ENCODE assay signal across 20 cellular contexts in the genomic region with DNA sequence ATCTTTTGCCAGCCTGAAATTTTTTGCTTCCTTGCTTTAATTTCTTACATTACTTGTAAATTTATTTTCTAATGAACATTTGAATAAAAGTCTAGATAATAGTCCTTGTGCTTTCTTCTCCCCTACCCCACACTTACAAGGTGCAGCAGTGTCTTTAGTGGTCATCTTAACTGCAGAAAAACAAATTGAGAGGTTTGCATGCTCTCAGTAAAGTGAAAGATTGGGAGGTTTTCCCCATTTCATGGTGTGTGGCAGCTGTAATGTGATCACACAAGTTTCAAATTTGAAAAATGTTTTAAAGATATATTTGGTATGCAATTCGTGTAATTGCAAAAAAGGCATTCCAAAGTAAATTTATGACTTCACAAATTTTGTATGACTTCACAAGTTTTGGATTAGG. TPM values are rescaled to one million over a fixed set of nuclear protein-coding genes. Genes with fewer than 3 reads are reported as not detected.
A peak's percentile ranks its signal among the peaks of the same experiment; 100 is the strongest.
DNase-seq lines count a peak whose midpoint lies in the region; ATAC-seq and TF ChIP-seq lines count a peak whose summit lies in the region.
"Had no signal": no experiment of that assay in that cellular context is flagged by ENCODE, and none has a peak within 500 bp of the region (broad histone marks: within the 10 kb centered on the region; RNA-seq: fewer than 3 reads in every experiment).

No MANE protein-coding gene starts in this region.

- H4K8ac ChIP-seq in neuronal stem cell (ENCODE audit: low read depth, low read length) = no peak overlapping the region

- peaks cover 12% of the 10 kb centered on the region for H3K36me3 Mint-ChIP-seq in nephron progenitor cell (ENCODE audit: low read depth)

- H4K91ac ChIP-seq in neuronal stem cell (ENCODE audit: low read depth, low read length, poor library complexity) = no peak overlapping the region

- H3K9ac ChIP-seq in HUES64 (ENCODE audit: low read depth, low read length) = peak overlapping the region; percentile 11; the same call in 1 of the 2 replicates
- H3K9ac ChIP-seq in Karpas-422 (ENCODE audit: low read length) = peak overlapping the region; percentile 17; the same call in 1 of the 2 replicates
- H3K9ac ChIP-seq in adipocyte (ENCODE audit: low read length) = no peak overlapping the region
- no peak overlapping the region for H3K9ac ChIP-seq in neuronal stem cell (ENCODE audit: low read depth, low read length, poor library complexity)
- H3K9ac ChIP-seq: BLaER1 had no signal

- no peaks in the 10 kb centered on the region for H3K27me3 Mint-ChIP-seq in nephron progenitor cell (ENCODE audit: low read depth, poor library complexity)
- H3K27me3 Mint-ChIP-seq: CD4-positive, alpha-beta memory T cell; CD4-positive, CD25-positive, alpha-beta regulatory T cell; CD8-positive, alpha-beta memory T cell had no signal

- TF ChIP-seq CTCF in nephron progenitor cell (IDR thresholded peaks at IDR 0.05) = no peak
- no peak for TF ChIP-seq CTCF in foreskin keratinocyte (conservative IDR thresholded peaks at IDR 0.05)

- 83% methylated on average over 1 of the region's 1 CpG for WGBS in HUES64
- WGBS in neuronal stem cell (ENCODE audit: extremely low coverage in 2 of 2, insufficient read length in 2 of 2, insufficient replicate concordance in 1 of 2), 2 donors = no CpG with 5 or more reads among the region's 1 CpG

- H2BK15ac ChIP-seq in neuronal stem cell (ENCODE audit: low read length) = no peak overlapping the region

- no peak overlapping the region for H3K23ac ChIP-seq in neuronal stem cell (ENCODE audit: low read depth, low read length, poor library complexity)

- no peaks in the 10 kb centered on the region for H3K4me1 ChIP-seq in HUES64 (ENCODE audit: insufficient read depth, low read length)
- H3K4me1 ChIP-seq in Karpas-422 (ENCODE audit: low read length) = peaks cover 94% of the 10 kb centered on the region
- H3K4me1 ChIP-seq in adipocyte (ENCODE audit: control insufficient read depth, insufficient read depth, low read length) = peaks cover 2% of the 10 kb centered on the region
- no peaks in the 10 kb centered on the region for H3K4me1 ChIP-seq in neuronal stem cell (ENCODE audit: control insufficient read depth in 2 of 2, insufficient read depth in 1 of 2, low read depth in 1 of 2, low read length in 2 of 2)
- H3K4me1 ChIP-seq in foreskin keratinocyte = peaks cover 8% of the 10 kb centered on the region
- H3K4me1 ChIP-seq: BE2C had no signal

- H2AFZ ChIP-seq in Karpas-422 (ENCODE audit: low read length) = no peak overlapping the region
- H2AFZ ChIP-seq in neuronal stem cell (ENCODE audit: low read length) = no peak overlapping the region

- H3K9me2 ChIP-seq in Karpas-422 (replicated peaks; ENCODE audit: insufficient read depth, low read length) = no peaks in the 10 kb centered on the region

- H3K36me3 ChIP-seq in HUES64 (ENCODE audit: insufficient read depth, low read length) (peaks cover 10% of the 10 kb centered on the region; the same call in 1 of the 2 replicates), Karpas-422 (ENCODE audit: insufficient read depth, low read length) (peaks cover 24% of the 10 kb centered on the region), adipocyte (ENCODE audit: control insufficient read depth, insufficient read depth, low read length, severe bottlenecking) (peaks cover 3% of the 10 kb centered on the region), neuronal stem cell (replicated peaks in 1 of 2; ENCODE audit: control insufficient read depth in 2 of 2, insufficient read depth in 2 of 2, low read length in 2 of 2) (peaks cover 0 to 14% of the 10 kb centered on the region in 2 donors)
- H3K36me3 ChIP-seq: BE2C had no signal

- H3K4ac ChIP-seq in neuronal stem cell (ENCODE audit: low read length) = no peak overlapping the region

- H2BK5ac ChIP-seq in neuronal stem cell (ENCODE audit: low read length) = no peak overlapping the region

- DNase-seq in Karpas-422 (peak; percentile 52), adipocyte (ENCODE audit: low read depth) (peak; percentile 17), nephron progenitor cell (no peak), neuronal stem cell (ENCODE audit: low spot score) (no peak), foreskin keratinocyte (no peak), NCI-H187 treated with DMSO at 0.1 percent for 48 hours (lab: John Stamatoyannopoulos, UW) (no peak)
- DNase-seq: 8988T; ACHN; BE2C; C1 segment of cervical spinal cord; CD4-positive, alpha-beta memory T cell; CD4-positive, CD25-positive, alpha-beta regulatory T cell; CD8-positive, alpha-beta memory T cell; COR-L47; DMS79 treated with DMSO at 0.1 percent for 48 hours; GF-D8 had no signal

- H2BK120ac ChIP-seq in neuronal stem cell (ENCODE audit: low read depth, low read length) = no peak overlapping the region

- no peak overlapping the region for H3K4me3 Mint-ChIP-seq in nephron progenitor cell
- H3K4me3 Mint-ChIP-seq: CD14-positive monocyte; CD4-positive, alpha-beta memory T cell; CD4-positive, CD25-positive, alpha-beta regulatory T cell; CD8-positive, alpha-beta memory T cell had no signal

- peaks cover 100% of the 10 kb centered on the region for H3K79me2 ChIP-seq in Karpas-422 (ENCODE audit: low read length)

- no peaks in the 10 kb centered on the region for H3K9me3 Mint-ChIP-seq in nephron progenitor cell
- H3K9me3 Mint-ChIP-seq: CD14-positive monocyte; CD4-positive, alpha-beta memory T cell; CD4-positive, CD25-positive, alpha-beta regulatory T cell; CD8-positive, alpha-beta memory T cell had no signal

- peaks cover 14% of the 10 kb centered on the region for H3K4me1 Mint-ChIP-seq in nephron progenitor cell

- no peak overlapping the region for H3K14ac ChIP-seq in neuronal stem cell (ENCODE audit: low read length)

- peak overlapping the region; percentile 39 for H3K27ac Mint-ChIP-seq in nephron progenitor cell
- H3K27ac Mint-ChIP-seq: CD14-positive monocyte had no signal

- H3K18ac ChIP-seq in neuronal stem cell (ENCODE audit: low read length) = no peak overlapping the region

- H3K27me3 ChIP-seq in HUES64 (ENCODE audit: insufficient read depth, low read length) (no peaks in the 10 kb centered on the region), Karpas-422 (ENCODE audit: low read length) (no peaks in the 10 kb centered on the region), adipocyte (replicated peaks; ENCODE audit: control insufficient read depth, insufficient read depth, low read length) (no peaks in the 10 kb centered on the region), neuronal stem cell (ENCODE audit: control insufficient read depth in 3 of 3, insufficient read depth in 3 of 3, low read depth in 1 of 3, low read length in 3 of 3) (no peaks in the 10 kb centered on the region), foreskin keratinocyte (no peaks in the 10 kb centered on the region)
- H3K27me3 ChIP-seq: BE2C, BLaER1 had no signal

- H3K4me2 ChIP-seq in Karpas-422 (ENCODE audit: low read depth, low read length, poor library complexity, severe bottlenecking) (peak overlapping the region; percentile 58), neuronal stem cell (ENCODE audit: insufficient read depth, low read length, poor library complexity, severe bottlenecking) (no peak overlapping the region)
- H3K4me2 ChIP-seq: BLaER1 had no signal

- no peak overlapping the region for H2BK12ac ChIP-seq in neuronal stem cell (ENCODE audit: low read length)

- ATAC-seq in foreskin keratinocyte = no peak
- no peak for ATAC-seq in HG03378 (IDR thresholded peaks at IDR 0.05; ENCODE audit: unreplicated experiment)

- no peaks in the 10 kb centered on the region for H3K9me3 ChIP-seq in HUES64 (ENCODE audit: insufficient read depth, low read depth, low read length)
- H3K9me3 ChIP-seq in Karpas-422 (ENCODE audit: low read length) = no peaks in the 10 kb centered on the region
- no peaks in the 10 kb centered on the region for H3K9me3 ChIP-seq in adipocyte (ENCODE audit: control insufficient read depth, low read length)
- H3K9me3 ChIP-seq in neuronal stem cell (replicated peaks in 1 of 2; ENCODE audit: control insufficient read depth in 2 of 2, insufficient read depth in 1 of 2, low read depth in 1 of 2, low read length in 2 of 2) = no peaks in the 10 kb centered on the region
- H3K9me3 ChIP-seq: BE2C had no signal

- H4K20me1 ChIP-seq in Karpas-422 (ENCODE audit: insufficient read depth, low read depth, low read length) = no peaks in the 10 kb centered on the region

- no peaks in the 10 kb centered on the region for H3K79me1 ChIP-seq in neuronal stem cell (ENCODE audit: low read depth, low read length)

- H2AK5ac ChIP-seq in neuronal stem cell (ENCODE audit: low read depth, low read length) = no peak overlapping the region

- no peak overlapping the region for H3K4me3 ChIP-seq in HUES64 (ENCODE audit: low read length)
- H3K4me3 ChIP-seq in Karpas-422 (ENCODE audit: low read length) = peak overlapping the region; percentile 10; the same call in 1 of the 2 replicates
- no peak overlapping the region for H3K4me3 ChIP-seq in adipocyte (ENCODE audit: low read length)
- H3K4me3 ChIP-seq in neuronal stem cell (ENCODE audit: low read length in 2 of 2) = no peak overlapping the region
- H3K4me3 ChIP-seq: BLaER1 had no signal

- H3K27ac ChIP-seq in HUES64 (ENCODE audit: low read depth, low read length) = no peak overlapping the region
- peak overlapping the region; percentile 87 for H3K27ac ChIP-seq in Karpas-422 (ENCODE audit: low read length)
- H3K27ac ChIP-seq in neuronal stem cell (replicated peaks; ENCODE audit: low read length) = no peak overlapping the region
- H3K27ac ChIP-seq in foreskin keratinocyte = no peak overlapping the region
- H3K27ac ChIP-seq: BLaER1 had no signal

RNA-seq across cellular contexts. Expression of a gene that starts 14.7 kb away (rescaled TPM):
- polyA plus RNA-seq in HUES64 (2013, experiment 1 of 2) = 17.6 TPM
- polyA plus RNA-seq in HUES64 (2013, experiment 2 of 2) = 17.9 TPM
- total RNA-seq in Karpas-422 (2014; rRNA removed; shearing (Covaris generic); ENCODE audit: low replicate concordance) = 76.8 and 103 TPM in 2 replicates
- 10.7 TPM for polyA plus RNA-seq in neuronal stem cell (2013, experiment 1 of 2)
- polyA plus RNA-seq in neuronal stem cell (2013, experiment 2 of 2) = 11.2 TPM
- 25.7 and 26.6 TPM in 2 replicates for total RNA-seq in foreskin keratinocyte
- 1.5 and 1.7 TPM in 2 replicates for polyA plus RNA-seq in foreskin keratinocyte

Comparison
In these comparisons a context has a peak if more than half of its experiments do, and no peak if none do; other contexts are left out.
1. H3K9ac ChIP-seq: peak in HUES64 (single experiment) and Karpas-422 (single experiment); none in adipocyte (single experiment) and neuronal stem cell (single experiment).
2. DNase-seq: peak in Karpas-422 (single experiment) and adipocyte (single experiment); none in nephron progenitor cell (single experiment), neuronal stem cell (single experiment), foreskin keratinocyte (0 of 2) and NCI-H187 treated with DMSO at 0.1 percent for 48 hours (single experiment).